In the genomic region with DNA sequence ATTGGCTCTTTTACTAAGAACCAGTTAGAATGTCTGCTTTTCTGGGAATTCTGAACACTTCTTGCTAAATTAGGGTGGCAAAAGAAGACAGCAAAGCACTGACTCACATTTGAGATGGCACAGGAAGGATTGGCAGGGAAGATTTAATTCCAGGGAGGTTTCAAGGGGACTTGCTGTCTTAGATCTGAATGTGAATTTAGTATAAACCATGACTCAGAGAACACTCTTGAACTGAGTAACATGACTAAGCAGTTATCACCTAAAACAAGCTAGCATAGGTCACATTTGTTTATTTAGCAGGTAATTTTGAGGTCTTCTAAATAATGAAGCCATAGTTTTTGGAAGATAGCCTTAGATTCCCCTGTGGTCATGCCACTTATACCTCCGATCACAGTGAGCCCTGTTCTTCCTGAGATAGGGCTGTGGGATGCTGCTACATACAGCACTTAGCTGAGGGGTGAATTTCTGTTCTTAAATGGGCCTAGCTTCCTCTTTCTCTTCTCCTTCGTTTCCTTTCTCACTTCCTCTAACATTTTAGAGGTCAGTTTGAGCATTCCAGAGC, we compare ENCODE assay signal across 8 cellular contexts.
A peak's percentile ranks its signal among the peaks of the same experiment; 100 is the strongest.
DNase-seq lines count a peak whose midpoint lies in the region; ATAC-seq and TF ChIP-seq lines count a peak whose summit lies in the region.

No MANE protein-coding gene starts in this region.

- no peaks in the 10 kb centered on the region for H4K20me1 ChIP-seq in PC-9 (ENCODE audit: insufficient read depth)

- peak overlapping the region; percentile 51 for H3K4me2 ChIP-seq in PC-9

- CTCF ChIA-PET in PC-9 (lab: Charles Lee): interaction anchor here (1.4 kb wide), 1 partner anchor 77 kb away, joined by 3 read pairs; no protein-coding TSS in a partner anchor

- no peaks in the 10 kb centered on the region for H3K9me3 Mint-ChIP-seq in type B pancreatic cell

- no peak overlapping the region for H3K4me3 Mint-ChIP-seq in type B pancreatic cell

- intact Hi-C loops in Right ventricle myocardium superior (cut with DNase I) (no loop called here), cardiac septum (cut with DNase I) (loop anchor here (5.0 to 10.0 kb wide), 2 partner anchors 78 to 404 kb away; no protein-coding TSS in a partner anchor), PC-9 (cut with micrococcal nuclease; ENCODE audit: unreplicated experiment) (loop anchor here (5.0 to 10.0 kb wide), 2 partner anchors 102 to 544 kb away; no protein-coding TSS in a partner anchor)

- TF ChIP-seq CTCF in PC-9 (conservative IDR thresholded peaks at IDR 0.05) (no peak), foreskin keratinocyte (conservative IDR thresholded peaks at IDR 0.05) (no peak), type B pancreatic cell (conservative IDR thresholded peaks at IDR 0.05) (no peak)

- H3K36me3 ChIP-seq in PC-9 (ENCODE audit: low read depth): peaks cover 5% of the 10 kb centered on the region; the same call in 1 of the 2 replicates

- H3K27ac Mint-ChIP-seq in type B pancreatic cell: no peak overlapping the region

- peak; percentile 59 for ATAC-seq in Right ventricle myocardium superior (ENCODE audit: poor library complexity)
- ATAC-seq in foreskin keratinocyte: peak; percentile 60
- ATAC-seq in HG03442 (IDR thresholded peaks at IDR 0.05; ENCODE audit: unreplicated experiment): no peak

- H3K27ac ChIP-seq in PC-9: peak overlapping the region; percentile 63
- H3K27ac ChIP-seq in foreskin keratinocyte: peak overlapping the region; percentile 37

- H3K79me2 ChIP-seq in PC-9 (ENCODE audit: low read depth): no peaks in the 10 kb centered on the region

- peaks cover 28% of the 10 kb centered on the region for H3F3A ChIP-seq in PC-9 (ENCODE audit: insufficient read depth, low read depth)

- H3K9me2 ChIP-seq in PC-9 (ENCODE audit: insufficient read depth): no peaks in the 10 kb centered on the region

- DNase-seq in Right ventricle myocardium superior (no peak), cardiac septum (ENCODE audit: low spot score) (no peak), PC-9 (peak; percentile 3 to 71), foreskin keratinocyte (peak in 1 of 2 donors; percentile 70), GOT3 (lab: John Stamatoyannopoulos, UW) (no peak), HuH-7 (ENCODE audit: low spot score) (no peak), type B pancreatic cell (ENCODE audit: extremely low spot score, unreplicated experiment) (no peak)

- no peaks in the 10 kb centered on the region for H3K27me3 ChIP-seq in PC-9 (ENCODE audit: insufficient read depth, low read depth)
- H3K27me3 ChIP-seq in foreskin keratinocyte: no peaks in the 10 kb centered on the region

- H3K9me3 ChIP-seq in PC-9 (ENCODE audit: insufficient read depth, low read depth): no peaks in the 10 kb centered on the region; the same call in none of the 2 replicates

- H2AFZ ChIP-seq in PC-9: peak overlapping the region; percentile 65

- POLR2A ChIA-PET in PC-9 (lab: Charles Lee; ENCODE audit: unreplicated experiment): interaction anchor here (0.7 kb wide), 1 partner anchor 740 kb away, joined by 3 read pairs; no protein-coding TSS in a partner anchor

- no peaks in the 10 kb centered on the region for H3K4me1 Mint-ChIP-seq in type B pancreatic cell (ENCODE audit: unreplicated experiment)

- no peaks in the 10 kb centered on the region for H3K27me3 Mint-ChIP-seq in type B pancreatic cell

- no TSS peak for BruUV-seq in PC-9 (replicated peaks; lab: Mats Ljungman, UMichigan)

- H3K4me3 ChIP-seq in PC-9: no peak overlapping the region

- H3K4me1 ChIP-seq in PC-9 (replicated peaks; ENCODE audit: insufficient read depth) (peaks cover 44% of the 10 kb centered on the region), foreskin keratinocyte (peaks cover 48% of the 10 kb centered on the region)

- no peaks in the 10 kb centered on the region for H3K36me3 Mint-ChIP-seq in type B pancreatic cell

Comparison
In these comparisons a context has a peak if more than half of its experiments do, and no peak if none do; other contexts are left out.
1. DNase-seq: peak in PC-9 (2 of 2); none in Right ventricle myocardium superior (single experiment), cardiac septum (single experiment), GOT3 (single experiment), HuH-7 (single experiment) and type B pancreatic cell (single experiment).